23 cellular contexts compared by ENCODE assay signal in genomic region chr2:63755980-63756379, GRCh38.
A peak's percentile ranks its signal among the peaks of the same experiment; 100 is the strongest.
DNase-seq lines count a peak whose midpoint lies in the region; FAIRE-seq and TF ChIP-seq lines count a peak whose summit lies in the region.
"Had no signal": no experiment of that assay in that cellular context is flagged by ENCODE, and none has a peak within 500 bp of the region (broad histone marks: within the 10 kb centered on the region; RNA-seq: fewer than 3 reads in every experiment).

No MANE protein-coding gene starts in this region.

- H3K27ac Mint-ChIP-seq in activated CD4-positive, alpha-beta memory T cell treated with anti-CD3 and anti-CD28 coated beads for 36 hours, result no peak overlapping the region
- H3K27ac Mint-ChIP-seq: activated B cell treated with CpG ODN at 0.5 μM for 24 hours; activated CD8-positive, alpha-beta T cell treated with anti-CD3 and anti-CD28 coated beads, Interleukin-2, amount 10 ng/mL, durations not matched to agents 7 days and 5 days; activated naive CD4-positive, alpha-beta T cell treated with anti-CD3 and anti-CD28 coated beads, Interleukin-2, amount 50 U/mL, for 24 hours; activated T-cell treated with anti-CD3 and anti-CD28 coated beads, Interleukin-2, amount 50 U/mL, for 72 hours; CD8-positive, alpha-beta T cell; dendritic cell treated with granulocyte-macrophage colony-stimulating factor and Interleukin-4, amounts not matched to agents 40 ng/mL and 50 ng/mL, for 4 days; stimulated activated memory B cell treated with anti-CD40 and anti-IgM and Interleukin-4, amounts not matched to agents 10 μg/mL and 1 μg/mL and 100 μg/mL, for 72 hours had no signal

- POLR2A ChIA-PET in activated CD4-positive, alpha-beta memory T cell treated with anti-CD3 and anti-CD28 coated beads for 36 hours (lab: Charles Lee), result no interaction called here

- H3K27ac ChIP-seq in keratinocyte (ENCODE audit: control insufficient read depth, insufficient read depth, low read length) (no peak overlapping the region), SJCRH30 (no peak overlapping the region)
- H3K27ac ChIP-seq: thoracic aorta had no signal

- H3K36me3 ChIP-seq in keratinocyte (ENCODE audit: control insufficient read depth in 2 of 2, extremely low read depth in 1 of 2, insufficient read depth in 2 of 2, low read length in 2 of 2), result no peaks in the 10 kb centered on the region
- no peaks in the 10 kb centered on the region for H3K36me3 ChIP-seq in HAP-1 (replicated peaks)
- no peaks in the 10 kb centered on the region for H3K36me3 ChIP-seq in SJCRH30
- H3K36me3 ChIP-seq: MG63, thoracic aorta had no signal

- H2AFZ ChIP-seq in keratinocyte (ENCODE audit: control insufficient read depth, low read length), result no peak overlapping the region

- DNase-seq in AG08395 (ENCODE audit: low spot score), result peak; percentile 37
- peak; percentile 4 for DNase-seq in HT1080 (ENCODE audit: low read depth)
- DNase-seq in astrocyte of the hippocampus (ENCODE audit: low read depth, low spot score), result peak; percentile 48
- DNase-seq in keratinocyte (ENCODE audit: low read depth, low spot score), result no peak
- no peak for DNase-seq in HAP-1 (ENCODE audit: low spot score in 2 of 2)
- no peak for DNase-seq in SJCRH30
- DNase-seq in activated CD4-positive, alpha-beta memory T cell treated with anti-CD3 and anti-CD28 coated beads for 36 hours, result no peak
- no peak for DNase-seq in NCI-H187 (lab: John Stamatoyannopoulos, UW)
- DNase-seq: activated B cell treated with CpG ODN at 0.5 μM for 24 hours; activated CD8-positive, alpha-beta T cell treated with anti-CD3 and anti-CD28 coated beads, Interleukin-2, amount 10 ng/mL, durations not matched to agents 7 days and 5 days; activated T-cell treated with anti-CD3 and anti-CD28 coated beads, Interleukin-2, amount 50 U/mL, for 72 hours; CD8-positive, alpha-beta T cell; glutamatergic neuron; MG63; NCI-H146; NCI-H69; right cardiac atrium had no signal

- H3K9me3 ChIP-seq in keratinocyte (ENCODE audit: control insufficient read depth, low read depth, low read length), result no peaks in the 10 kb centered on the region
- H3K9me3 ChIP-seq in HAP-1, result no peaks in the 10 kb centered on the region
- no peaks in the 10 kb centered on the region for H3K9me3 ChIP-seq in SJCRH30 (replicated peaks)
- H3K9me3 ChIP-seq: MG63, thoracic aorta had no signal

- CTCF ChIA-PET in activated CD4-positive, alpha-beta memory T cell treated with anti-CD3 and anti-CD28 coated beads for 36 hours (lab: Charles Lee), result no interaction called here

- dilution Hi-C loops in keratinocyte (cut with MboI; ENCODE audit: extremely low pct_ligation_motif_present, low sequenced_read_pairs), result no loop called here

- intact Hi-C loops in activated CD4-positive, alpha-beta memory T cell treated with anti-CD3 and anti-CD28 coated beads for 36 hours (cut with micrococcal nuclease), result no loop called here

- H3K79me2 ChIP-seq in keratinocyte (ENCODE audit: control insufficient read depth, insufficient read depth, low read length), result no peaks in the 10 kb centered on the region

- FAIRE-seq in keratinocyte (lab: Jason Lieb, UNC), result no peak

- in situ Hi-C loops in HAP-1 (cut with MboI; ENCODE audit: low sequenced_read_pairs), result no loop called here

- no peak overlapping the region for H3K4me3 ChIP-seq in keratinocyte (ENCODE audit: control insufficient read depth in 2 of 3, extremely low read depth in 1 of 3, insufficient read depth in 2 of 3, low read depth in 1 of 3, low read length in 3 of 3)
- no peak overlapping the region for H3K4me3 ChIP-seq in HAP-1
- H3K4me3 ChIP-seq in SJCRH30, result no peak overlapping the region
- H3K4me3 ChIP-seq: lung, MG63, thoracic aorta had no signal

- peak overlapping the region; percentile 34 for H3K4me2 ChIP-seq in keratinocyte (ENCODE audit: control insufficient read depth, extremely low read depth, insufficient read depth, low read depth, low read length)

- H3K4me1 Mint-ChIP-seq in activated CD4-positive, alpha-beta memory T cell treated with anti-CD3 and anti-CD28 coated beads for 36 hours (ENCODE audit: low read depth), result no peaks in the 10 kb centered on the region
- H3K4me1 Mint-ChIP-seq: activated naive CD4-positive, alpha-beta T cell treated with anti-CD3 and anti-CD28 coated beads, Interleukin-2, amount 50 U/mL, for 24 hours; stimulated activated memory B cell treated with anti-CD40 and anti-IgM and Interleukin-4, amounts not matched to agents 10 μg/mL and 1 μg/mL and 100 μg/mL, for 72 hours had no signal

- no peak for TF ChIP-seq CTCF in keratinocyte (optimal IDR thresholded peaks at IDR 0.05 in 1 of 3, IDR thresholded peaks at IDR 0.05 in 1 of 3, conservative IDR thresholded peaks at IDR 0.05 in 1 of 3; ENCODE audit: extremely low read depth in 1 of 3, insufficient read depth in 2 of 3, low read length in 3 of 3)

- H3K9me1 ChIP-seq in keratinocyte (ENCODE audit: control insufficient read depth, extremely low read depth, insufficient read depth, low read length), result no peaks in the 10 kb centered on the region

- no peak overlapping the region for H3K4me3 Mint-ChIP-seq in activated CD4-positive, alpha-beta memory T cell treated with anti-CD3 and anti-CD28 coated beads for 36 hours
- H3K4me3 Mint-ChIP-seq: activated B cell treated with CpG ODN at 0.5 μM for 24 hours; activated CD8-positive, alpha-beta T cell treated with anti-CD3 and anti-CD28 coated beads, Interleukin-2, amount 10 ng/mL, durations not matched to agents 7 days and 5 days; activated naive CD4-positive, alpha-beta T cell treated with anti-CD3 and anti-CD28 coated beads, Interleukin-2, amount 50 U/mL, for 24 hours; activated T-cell treated with anti-CD3 and anti-CD28 coated beads, Interleukin-2, amount 50 U/mL, for 72 hours; brain; CD8-positive, alpha-beta T cell; dendritic cell treated with granulocyte-macrophage colony-stimulating factor and Interleukin-4, amounts not matched to agents 40 ng/mL and 50 ng/mL, for 4 days; stimulated activated memory B cell treated with anti-CD40 and anti-IgM and Interleukin-4, amounts not matched to agents 10 μg/mL and 1 μg/mL and 100 μg/mL, for 72 hours had no signal

- no peaks in the 10 kb centered on the region for H3K36me3 Mint-ChIP-seq in activated CD4-positive, alpha-beta memory T cell treated with anti-CD3 and anti-CD28 coated beads for 36 hours
- H3K36me3 Mint-ChIP-seq: brain; CD8-positive, alpha-beta T cell; stimulated activated memory B cell treated with anti-CD40 and anti-IgM and Interleukin-4, amounts not matched to agents 10 μg/mL and 1 μg/mL and 100 μg/mL, for 72 hours had no signal

- H3K4me1 ChIP-seq in keratinocyte (ENCODE audit: control insufficient read depth, extremely low read depth, insufficient read depth, low read length) (peaks cover 12% of the 10 kb centered on the region), HAP-1 (peaks cover 7% of the 10 kb centered on the region), SJCRH30 (peaks cover 5% of the 10 kb centered on the region; the same call in 1 of the 2 replicates)

- peaks cover 5% of the 10 kb centered on the region for H3K27me3 Mint-ChIP-seq in activated CD4-positive, alpha-beta memory T cell treated with anti-CD3 and anti-CD28 coated beads for 36 hours
- H3K27me3 Mint-ChIP-seq: activated naive CD4-positive, alpha-beta T cell treated with anti-CD3 and anti-CD28 coated beads, Interleukin-2, amount 50 U/mL, for 24 hours; dendritic cell treated with granulocyte-macrophage colony-stimulating factor and Interleukin-4, amounts not matched to agents 40 ng/mL and 50 ng/mL, for 4 days had no signal

- H3K9ac ChIP-seq in keratinocyte (ENCODE audit: control insufficient read depth, extremely low read depth, insufficient read depth, low read length), result no peak overlapping the region

- H4K20me1 ChIP-seq in keratinocyte (ENCODE audit: control insufficient read depth, extremely low read depth, insufficient read depth, low read length), result no peaks in the 10 kb centered on the region

- no peaks in the 10 kb centered on the region for H3K9me3 Mint-ChIP-seq in activated CD4-positive, alpha-beta memory T cell treated with anti-CD3 and anti-CD28 coated beads for 36 hours
- H3K9me3 Mint-ChIP-seq: activated B cell treated with CpG ODN at 0.5 μM for 24 hours; activated naive CD4-positive, alpha-beta T cell treated with anti-CD3 and anti-CD28 coated beads, Interleukin-2, amount 50 U/mL, for 24 hours; activated T-cell treated with anti-CD3 and anti-CD28 coated beads, Interleukin-2, amount 50 U/mL, for 72 hours; CD8-positive, alpha-beta T cell; dendritic cell treated with granulocyte-macrophage colony-stimulating factor and Interleukin-4, amounts not matched to agents 40 ng/mL and 50 ng/mL, for 4 days; stimulated activated memory B cell treated with anti-CD40 and anti-IgM and Interleukin-4, amounts not matched to agents 10 μg/mL and 1 μg/mL and 100 μg/mL, for 72 hours had no signal

- H3K27me3 ChIP-seq in keratinocyte (ENCODE audit: control insufficient read depth, extremely low read depth, insufficient read depth, low read length), result no peaks in the 10 kb centered on the region
- H3K27me3 ChIP-seq in HAP-1 (ENCODE audit: low read depth), result no peaks in the 10 kb centered on the region
- H3K27me3 ChIP-seq in SJCRH30, result no peaks in the 10 kb centered on the region
- H3K27me3 ChIP-seq: MG63 had no signal

Comparison
In these comparisons a context has a peak if more than half of its experiments do, and no peak if none do; other contexts are left out.
1. DNase-seq: peak in AG08395 (single experiment), HT1080 (single experiment) and astrocyte of the hippocampus (single experiment); none in keratinocyte (single experiment), HAP-1 (0 of 2), SJCRH30 (0 of 2), activated CD4-positive, alpha-beta memory T cell treated with anti-CD3 and anti-CD28 coated beads for 36 hours (single experiment) and NCI-H187 (0 of 2).